Comparison of ENCODE assay signal across 1 cellular context in genomic region chr12:124865728-124866127, GRCh38.
TF ChIP-seq lines count a peak whose summit lies in the region.

No MANE protein-coding gene starts in this region.

TF ChIP-seq in H1, 55 proteins besides CTCF, POLR2A, EP300 and RAD21:
- TF ChIP-seq ATF2 (IDR thresholded peaks at IDR 0.05; ENCODE audit: low read length) (no peak), JUN (IDR thresholded peaks at IDR 0.05; ENCODE audit: low read depth, low read length) (no peak), PHF8 (conservative IDR thresholded peaks at IDR 0.05; ENCODE audit: low read depth, low read length) (no peak), RNF2 (IDR thresholded peaks at IDR 0.05; ENCODE audit: borderline replicate concordance, low read depth, low read length, missing control alignments, poor library complexity, severe bottlenecking) (no peak), SAP30 (IDR thresholded peaks at IDR 0.05; ENCODE audit: insufficient read depth, insufficient replicate concordance, low read length) (no peak), RFX5 (IDR thresholded peaks at IDR 0.05; ENCODE audit: borderline replicate concordance, low read depth, low read length) (no peak), CBX5 (IDR thresholded peaks at IDR 0.05; ENCODE audit: low read depth, low read length) (no peak), SUZ12 (IDR thresholded peaks at IDR 0.05; ENCODE audit: low read length) (no peak), HDAC6 (IDR thresholded peaks at IDR 0.05; ENCODE audit: low read depth, low read length) (no peak), MAFK (IDR thresholded peaks at IDR 0.05; ENCODE audit: low read depth, low read length) (no peak), SIN3A (conservative IDR thresholded peaks at IDR 0.05 in 1 of 2, IDR thresholded peaks at IDR 0.05 in 1 of 2; ENCODE audit: low read depth in 1 of 2, low read length in 2 of 2) (no peak)
